2 cellular contexts compared by ENCODE assay signal in the genomic region with DNA sequence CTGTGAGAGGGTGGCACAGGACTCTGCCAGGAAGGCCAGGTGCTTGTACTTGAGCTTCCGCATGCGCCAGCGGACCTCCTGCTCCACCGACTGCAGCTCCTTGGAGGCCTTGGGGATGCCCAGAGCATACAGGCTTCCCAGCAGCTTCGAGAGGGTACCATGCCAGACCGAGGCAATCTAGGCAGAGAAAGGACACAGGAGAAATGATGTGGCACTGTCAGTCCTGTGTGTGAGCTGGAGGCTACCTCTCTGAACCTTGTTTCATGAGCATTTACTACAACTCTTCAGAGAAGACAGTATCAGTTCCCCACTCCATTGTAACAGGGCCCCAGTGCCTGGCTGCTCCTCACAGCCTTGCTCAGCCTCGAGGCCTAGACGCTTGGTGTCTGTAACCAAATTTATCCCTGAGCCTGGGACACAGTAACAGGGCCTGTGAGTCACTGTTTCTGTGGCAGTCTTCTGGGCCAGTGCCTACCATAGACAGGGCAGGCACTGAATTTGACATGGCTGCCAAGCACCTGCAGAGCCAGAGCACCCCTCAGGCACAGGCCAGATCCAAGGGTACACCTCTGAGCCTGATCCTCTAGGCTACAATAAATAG.
A peak's percentile ranks its signal among the peaks of the same experiment; 100 is the strongest.
TF ChIP-seq lines count a peak whose summit lies in the region.

No MANE protein-coding gene starts in this region.

TF ChIP-seq in GM12891, 5 proteins besides CTCF, POLR2A, EP300 and RAD21:
- TF ChIP-seq POLR2AphosphoS5 (IDR thresholded peaks at IDR 0.05; ENCODE audit: low read depth, low read length) (peak; percentile 33; the same call in 1 of the 2 replicates), POU2F2 (IDR thresholded peaks at IDR 0.05; ENCODE audit: low read depth, low read length) (no peak)

TF ChIP-seq in K562, 482 proteins besides CTCF, POLR2A, EP300 and RAD21:
- TF ChIP-seq, protein P1, sequence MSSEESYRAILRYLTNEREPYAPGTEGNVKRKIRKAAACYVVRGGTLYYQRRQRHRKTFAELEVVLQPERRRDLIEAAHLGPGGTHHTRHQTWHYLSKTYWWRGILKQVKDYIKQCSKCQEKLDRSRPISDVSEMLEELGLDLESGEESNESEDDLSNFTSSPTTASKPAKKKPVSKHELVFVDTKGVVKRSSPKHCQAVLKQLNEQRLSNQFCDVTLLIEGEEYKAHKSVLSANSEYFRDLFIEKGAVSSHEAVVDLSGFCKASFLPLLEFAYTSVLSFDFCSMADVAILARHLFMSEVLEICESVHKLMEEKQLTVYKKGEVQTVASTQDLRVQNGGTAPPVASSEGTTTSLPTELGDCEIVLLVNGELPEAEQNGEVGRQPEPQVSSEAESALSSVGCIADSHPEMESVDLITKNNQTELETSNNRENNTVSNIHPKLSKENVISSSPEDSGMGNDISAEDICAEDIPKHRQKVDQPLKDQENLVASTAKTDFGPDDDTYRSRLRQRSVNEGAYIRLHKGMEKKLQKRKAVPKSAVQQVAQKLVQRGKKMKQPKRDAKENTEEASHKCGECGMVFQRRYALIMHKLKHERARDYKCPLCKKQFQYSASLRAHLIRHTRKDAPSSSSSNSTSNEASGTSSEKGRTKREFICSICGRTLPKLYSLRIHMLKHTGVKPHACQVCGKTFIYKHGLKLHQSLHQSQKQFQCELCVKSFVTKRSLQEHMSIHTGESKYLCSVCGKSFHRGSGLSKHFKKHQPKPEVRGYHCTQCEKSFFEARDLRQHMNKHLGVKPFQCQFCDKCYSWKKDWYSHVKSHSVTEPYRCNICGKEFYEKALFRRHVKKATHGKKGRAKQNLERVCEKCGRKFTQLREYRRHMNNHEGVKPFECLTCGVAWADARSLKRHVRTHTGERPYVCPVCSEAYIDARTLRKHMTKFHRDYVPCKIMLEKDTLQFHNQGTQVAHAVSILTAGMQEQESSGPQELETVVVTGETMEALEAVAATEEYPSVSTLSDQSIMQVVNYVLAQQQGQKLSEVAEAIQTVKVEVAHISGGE (CRISPR knock-in tag; IDR thresholded peaks at IDR 0.05) = no peak
- TF ChIP-seq EP400 (IDR thresholded peaks at IDR 0.05) (no peak), XRCC4 (IDR thresholded peaks at IDR 0.05; ENCODE audit: extremely low read depth, insufficient read depth, insufficient read length) (no peak), RBFOX2 (IDR thresholded peaks at IDR 0.05; ENCODE audit: low read depth, low read length) (peak; percentile 32; the same call in 1 of the 2 replicates), ZNF274 (IDR thresholded peaks at IDR 0.05; ENCODE audit: borderline replicate concordance, low read depth, low read length) (no peak), U2AF1 (optimal IDR thresholded peaks at IDR 0.05; ENCODE audit: low read depth, low read length) (no peak), THRAP3 (IDR thresholded peaks at IDR 0.05; ENCODE audit: borderline replicate concordance) (no peak)
- TF ChIP-seq, protein P2, sequence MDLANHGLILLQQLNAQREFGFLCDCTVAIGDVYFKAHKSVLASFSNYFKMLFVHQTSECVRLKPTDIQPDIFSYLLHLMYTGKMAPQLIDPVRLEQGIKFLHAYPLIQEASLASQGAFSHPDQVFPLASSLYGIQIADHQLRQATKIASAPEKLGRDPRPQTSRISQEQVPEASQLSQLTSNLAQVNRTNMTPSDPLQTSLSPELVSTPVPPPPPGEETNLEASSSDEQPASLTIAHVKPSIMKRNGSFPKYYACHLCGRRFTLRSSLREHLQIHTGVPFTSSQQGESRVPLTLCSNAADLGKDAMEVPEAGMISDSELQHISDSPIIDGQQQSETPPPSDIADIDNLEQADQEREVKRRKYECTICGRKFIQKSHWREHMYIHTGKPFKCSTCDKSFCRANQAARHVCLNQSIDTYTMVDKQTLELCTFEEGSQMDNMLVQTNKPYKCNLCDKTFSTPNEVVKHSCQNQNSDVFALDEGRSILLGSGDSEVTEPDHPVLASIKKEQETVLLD (IDR thresholded peaks at IDR 0.05) = no peak
- TF ChIP-seq, protein P3, sequence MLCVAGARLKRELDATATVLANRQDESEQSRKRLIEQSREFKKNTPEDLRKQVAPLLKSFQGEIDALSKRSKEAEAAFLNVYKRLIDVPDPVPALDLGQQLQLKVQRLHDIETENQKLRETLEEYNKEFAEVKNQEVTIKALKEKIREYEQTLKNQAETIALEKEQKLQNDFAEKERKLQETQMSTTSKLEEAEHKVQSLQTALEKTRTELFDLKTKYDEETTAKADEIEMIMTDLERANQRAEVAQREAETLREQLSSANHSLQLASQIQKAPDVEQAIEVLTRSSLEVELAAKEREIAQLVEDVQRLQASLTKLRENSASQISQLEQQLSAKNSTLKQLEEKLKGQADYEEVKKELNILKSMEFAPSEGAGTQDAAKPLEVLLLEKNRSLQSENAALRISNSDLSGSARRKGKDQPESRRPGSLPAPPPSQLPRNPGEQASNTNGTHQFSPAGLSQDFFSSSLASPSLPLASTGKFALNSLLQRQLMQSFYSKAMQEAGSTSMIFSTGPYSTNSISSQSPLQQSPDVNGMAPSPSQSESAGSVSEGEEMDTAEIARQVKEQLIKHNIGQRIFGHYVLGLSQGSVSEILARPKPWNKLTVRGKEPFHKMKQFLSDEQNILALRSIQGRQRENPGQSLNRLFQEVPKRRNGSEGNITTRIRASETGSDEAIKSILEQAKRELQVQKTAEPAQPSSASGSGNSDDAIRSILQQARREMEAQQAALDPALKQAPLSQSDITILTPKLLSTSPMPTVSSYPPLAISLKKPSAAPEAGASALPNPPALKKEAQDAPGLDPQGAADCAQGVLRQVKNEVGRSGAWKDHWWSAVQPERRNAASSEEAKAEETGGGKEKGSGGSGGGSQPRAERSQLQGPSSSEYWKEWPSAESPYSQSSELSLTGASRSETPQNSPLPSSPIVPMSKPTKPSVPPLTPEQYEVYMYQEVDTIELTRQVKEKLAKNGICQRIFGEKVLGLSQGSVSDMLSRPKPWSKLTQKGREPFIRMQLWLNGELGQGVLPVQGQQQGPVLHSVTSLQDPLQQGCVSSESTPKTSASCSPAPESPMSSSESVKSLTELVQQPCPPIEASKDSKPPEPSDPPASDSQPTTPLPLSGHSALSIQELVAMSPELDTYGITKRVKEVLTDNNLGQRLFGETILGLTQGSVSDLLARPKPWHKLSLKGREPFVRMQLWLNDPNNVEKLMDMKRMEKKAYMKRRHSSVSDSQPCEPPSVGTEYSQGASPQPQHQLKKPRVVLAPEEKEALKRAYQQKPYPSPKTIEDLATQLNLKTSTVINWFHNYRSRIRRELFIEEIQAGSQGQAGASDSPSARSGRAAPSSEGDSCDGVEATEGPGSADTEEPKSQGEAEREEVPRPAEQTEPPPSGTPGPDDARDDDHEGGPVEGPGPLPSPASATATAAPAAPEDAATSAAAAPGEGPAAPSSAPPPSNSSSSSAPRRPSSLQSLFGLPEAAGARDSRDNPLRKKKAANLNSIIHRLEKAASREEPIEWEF (CRISPR knock-in tag; IDR thresholded peaks at IDR 0.05) = no peak
